ENCODE assay signal across 1 cellular context in genomic region chr14:103422981-103423600, GRCh38.
A peak's percentile ranks its signal among the peaks of the same experiment; 100 is the strongest.
TF ChIP-seq lines count a peak whose summit lies in the region.

No MANE protein-coding gene starts in this region.

TF ChIP-seq in K562, 482 proteins besides CTCF, POLR2A, EP300 and RAD21:
- TF ChIP-seq ZNF384 (IDR thresholded peaks at IDR 0.05; ENCODE audit: low read depth, low read length): peak; percentile 97
- TF ChIP-seq, protein P1, sequence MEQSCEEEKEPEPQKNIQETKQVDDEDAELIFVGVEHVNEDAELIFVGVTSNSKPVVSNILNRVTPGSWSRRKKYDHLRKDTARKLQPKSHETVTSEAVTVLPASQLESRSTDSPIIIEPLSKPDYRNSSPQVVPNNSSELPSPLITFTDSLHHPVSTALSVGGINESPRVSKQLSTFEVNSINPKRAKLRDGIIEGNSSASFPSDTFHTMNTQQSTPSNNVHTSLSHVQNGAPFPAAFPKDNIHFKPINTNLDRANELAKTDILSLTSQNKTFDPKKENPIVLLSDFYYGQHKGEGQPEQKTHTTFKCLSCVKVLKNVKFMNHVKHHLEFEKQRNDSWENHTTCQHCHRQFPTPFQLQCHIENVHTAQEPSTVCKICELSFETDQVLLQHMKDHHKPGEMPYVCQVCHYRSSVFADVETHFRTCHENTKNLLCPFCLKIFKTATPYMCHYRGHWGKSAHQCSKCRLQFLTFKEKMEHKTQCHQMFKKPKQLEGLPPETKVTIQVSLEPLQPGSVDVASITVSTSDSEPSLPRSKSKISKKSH (CRISPR knock-in tag; IDR thresholded peaks at IDR 0.05): no peak
- peak; percentile 41; the same call in 1 of the 2 replicates for TF ChIP-seq JUND (IDR thresholded peaks at IDR 0.05; ENCODE audit: borderline replicate concordance, low read depth, low read length)
- TF ChIP-seq JUND (tag; IDR thresholded peaks at IDR 0.05; ENCODE audit: borderline replicate concordance, low read depth, low read length): no peak
- TF ChIP-seq GTF2B (IDR thresholded peaks at IDR 0.05; ENCODE audit: extremely low read depth, insufficient read length): no peak
- TF ChIP-seq POLR2H (tag; IDR thresholded peaks at IDR 0.05; ENCODE audit: low read depth): no peak
- TF ChIP-seq, protein P2, sequence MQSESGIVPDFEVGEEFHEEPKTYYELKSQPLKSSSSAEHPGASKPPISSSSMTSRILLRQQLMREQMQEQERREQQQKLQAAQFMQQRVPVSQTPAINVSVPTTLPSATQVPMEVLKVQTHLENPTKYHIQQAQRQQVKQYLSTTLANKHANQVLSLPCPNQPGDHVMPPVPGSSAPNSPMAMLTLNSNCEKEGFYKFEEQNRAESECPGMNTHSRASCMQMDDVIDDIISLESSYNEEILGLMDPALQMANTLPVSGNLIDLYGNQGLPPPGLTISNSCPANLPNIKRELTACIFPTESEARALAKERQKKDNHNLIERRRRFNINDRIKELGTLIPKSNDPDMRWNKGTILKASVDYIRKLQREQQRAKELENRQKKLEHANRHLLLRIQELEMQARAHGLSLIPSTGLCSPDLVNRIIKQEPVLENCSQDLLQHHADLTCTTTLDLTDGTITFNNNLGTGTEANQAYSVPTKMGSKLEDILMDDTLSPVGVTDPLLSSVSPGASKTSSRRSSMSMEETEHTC (IDR thresholded peaks at IDR 0.05): no peak
- no peak for TF ChIP-seq RBFOX2 (IDR thresholded peaks at IDR 0.05; ENCODE audit: low read depth, low read length)
- no peak for TF ChIP-seq ZKSCAN8 (CRISPR knock-in tag; IDR thresholded peaks at IDR 0.05)
- no peak for TF ChIP-seq ZHX1 (conservative IDR thresholded peaks at IDR 0.05; ENCODE audit: low read length)
- TF ChIP-seq ZBTB40 (IDR thresholded peaks at IDR 0.05): peak; percentile 56; the same call in 1 of the 2 replicates
- no peak for TF ChIP-seq ZBTB40 (CRISPR knock-in tag; IDR thresholded peaks at IDR 0.05)
- TF ChIP-seq ZBTB1 (CRISPR knock-in tag; IDR thresholded peaks at IDR 0.05; ENCODE audit: borderline replicate concordance, low read depth): no peak
- TF ChIP-seq ZNF23 (CRISPR knock-in tag; IDR thresholded peaks at IDR 0.05): no peak
- no peak for TF ChIP-seq OTX1 (CRISPR knock-in tag; IDR thresholded peaks at IDR 0.05)
- TF ChIP-seq ZNF76 (CRISPR knock-in tag; IDR thresholded peaks at IDR 0.05; ENCODE audit: borderline replicate concordance): no peak
- peak; percentile 59 for TF ChIP-seq FOSL1 (tag; conservative IDR thresholded peaks at IDR 0.05)
